ENCODE assay signal across 10 cellular contexts in genomic region chr2:150484461-150484931, GRCh38. TPM values are rescaled to one million over a fixed set of nuclear protein-coding genes. Genes with fewer than 3 reads are reported as not detected.
DNase-seq lines count a peak whose midpoint lies in the region; ATAC-seq, FAIRE-seq and TF ChIP-seq lines count a peak whose summit lies in the region.
"Had no signal": no experiment of that assay in that cellular context is flagged by ENCODE, and none has a peak within 500 bp of the region (broad histone marks: within the 10 kb centered on the region; RNA-seq: fewer than 3 reads in every experiment).

No MANE protein-coding gene starts in this region.

- H3K4me3 ChIP-seq in HFF-Myc (replicated peaks; ENCODE audit: low read depth, low read length) (peak overlapping the region; percentile 97), astrocyte of the spinal cord (ENCODE audit: low read depth, low read length) (peak overlapping the region; percentile 92), keratinocyte (ENCODE audit: control insufficient read depth in 2 of 3, extremely low read depth in 1 of 3, insufficient read depth in 2 of 3, low read depth in 1 of 3, low read length in 3 of 3) (peak overlapping the region; percentile 71 to 99 (median 93)), smooth muscle cell (peak overlapping the region; percentile 97)

- H3K9me3 ChIP-seq in keratinocyte (ENCODE audit: control insufficient read depth, low read depth, low read length) = no peaks in the 10 kb centered on the region
- H3K9me3 ChIP-seq in smooth muscle cell (replicated peaks; ENCODE audit: low read depth) = no peaks in the 10 kb centered on the region

- WGBS in smooth muscle cell (ENCODE audit: low lambda C conversion rate) = 41% methylated on average over 6 of the region's 6 CpGs

- in situ Hi-C loops in astrocyte of the spinal cord (cut with HindIII; ENCODE audit: low sequenced_read_pairs) = no loop called here

- dilution Hi-C loops in keratinocyte (cut with MboI; ENCODE audit: extremely low pct_ligation_motif_present, low sequenced_read_pairs) = no loop called here

- ATAC-seq in GM21526 (IDR thresholded peaks at IDR 0.05; ENCODE audit: low FRiP score, unreplicated experiment) = no peak

- H3K4me2 ChIP-seq in keratinocyte (ENCODE audit: control insufficient read depth, extremely low read depth, insufficient read depth, low read depth, low read length) (peak overlapping the region; percentile 88), smooth muscle cell (peak overlapping the region; percentile 89)

- H3K27me3 ChIP-seq in keratinocyte (ENCODE audit: control insufficient read depth, extremely low read depth, insufficient read depth, low read length) (no peaks in the 10 kb centered on the region), smooth muscle cell (ENCODE audit: low read depth) (no peaks in the 10 kb centered on the region)

- peaks cover 5 to 23% of the 10 kb centered on the region in 2 experiments for H3K36me3 ChIP-seq in keratinocyte (ENCODE audit: control insufficient read depth in 2 of 2, extremely low read depth in 1 of 2, insufficient read depth in 2 of 2, low read length in 2 of 2)
- H3K36me3 ChIP-seq in smooth muscle cell (ENCODE audit: low read depth) = no peaks in the 10 kb centered on the region

- H2AFZ ChIP-seq in keratinocyte (ENCODE audit: control insufficient read depth, low read length) (no peak overlapping the region), smooth muscle cell (ENCODE audit: low read depth) (no peak overlapping the region)

- H3K9ac ChIP-seq in keratinocyte (ENCODE audit: control insufficient read depth, extremely low read depth, insufficient read depth, low read length) (peak overlapping the region; percentile 100), smooth muscle cell (ENCODE audit: low read depth) (peak overlapping the region; percentile 97)

- DNase-seq in HFF-Myc (ENCODE audit: extremely low read depth, low read depth) (no peak), astrocyte of the spinal cord (ENCODE audit: low read depth, low spot score) (peak; percentile 51), keratinocyte (ENCODE audit: low read depth, low spot score) (no peak), smooth muscle cell (lab: John Stamatoyannopoulos, UW; ENCODE audit: unreplicated experiment) (no peak), SHP77 treated with DMSO at 0.1 percent for 48 hours (lab: John Stamatoyannopoulos, UW) (no peak), D721Med (ENCODE audit: insufficient read length, low spot score) (no peak)
- no peak for DNase-seq in activated CD4-positive, alpha-beta T cell treated with anti-CD3 and anti-CD28 coated beads, Interleukin-2, amount 50 U/mL, for 48 hours
- DNase-seq: OCI-M1; stimulated activated naive B cell treated with anti-CD40 and anti-IgM and Interleukin-4, amounts not matched to agents 10 μg/mL and 1 μg/mL and 100 μg/mL, for 72 hours had no signal

- peaks cover 10% of the 10 kb centered on the region for H3F3A ChIP-seq in smooth muscle cell (ENCODE audit: low read depth)

- H3K79me2 ChIP-seq in keratinocyte (ENCODE audit: control insufficient read depth, insufficient read depth, low read length) = peaks cover 68% of the 10 kb centered on the region
- H3K79me2 ChIP-seq in smooth muscle cell (ENCODE audit: low read depth) = peaks cover 79% of the 10 kb centered on the region

- H3K27ac ChIP-seq in keratinocyte (ENCODE audit: control insufficient read depth, insufficient read depth, low read length) = peak overlapping the region; percentile 99
- H3K27ac ChIP-seq in smooth muscle cell (ENCODE audit: low read depth) = peak overlapping the region; percentile 94

- no peaks in the 10 kb centered on the region for H3K9me1 ChIP-seq in keratinocyte (ENCODE audit: control insufficient read depth, extremely low read depth, insufficient read depth, low read length)

- FAIRE-seq in keratinocyte (lab: Jason Lieb, UNC) (no peak), D721Med (lab: Jason Lieb, UNC) (no peak)

- H3K4me1 ChIP-seq in keratinocyte (ENCODE audit: control insufficient read depth, extremely low read depth, insufficient read depth, low read length) (peaks cover 46% of the 10 kb centered on the region), smooth muscle cell (ENCODE audit: low read depth) (peaks cover 24% of the 10 kb centered on the region)

- TF ChIP-seq CTCF in HFF-Myc (IDR thresholded peaks at IDR 0.05; ENCODE audit: low read depth, low read length, missing control alignments) (no peak), astrocyte of the spinal cord (IDR thresholded peaks at IDR 0.05; ENCODE audit: low read depth, low read length) (no peak), keratinocyte (optimal IDR thresholded peaks at IDR 0.05 in 1 of 3, IDR thresholded peaks at IDR 0.05 in 1 of 3, conservative IDR thresholded peaks at IDR 0.05 in 1 of 3; ENCODE audit: extremely low read depth in 1 of 3, insufficient read depth in 2 of 3, low read length in 3 of 3) (no peak), smooth muscle cell (IDR thresholded peaks at IDR 0.05; ENCODE audit: borderline replicate concordance, insufficient read depth, poor library complexity, severe bottlenecking) (no peak), D721Med (IDR thresholded peaks at IDR 0.05; ENCODE audit: insufficient read depth, missing control alignments) (no peak)

- H4K20me1 ChIP-seq in keratinocyte (ENCODE audit: control insufficient read depth, extremely low read depth, insufficient read depth, low read length) (peaks cover 20% of the 10 kb centered on the region), smooth muscle cell (ENCODE audit: low read depth) (peaks cover 78% of the 10 kb centered on the region)

RNA-seq across cellular contexts. Expression of gene RND3, which starts 3.0 kb away (rescaled TPM):
- polyA plus RNA-seq in keratinocyte (73.4 to 298 TPM (median 202 TPM) in 3 replicates), smooth muscle cell (125 and 163 TPM in 2 replicates)
- polyA plus RNA-seq in keratinocyte (2011; ENCODE audit: low read depth) = 1,211 TPM
- polyA plus RNA-seq in keratinocyte (2011; cell fraction: cytosol; rRNA removed) = 95.0 and 179 TPM in 2 replicates
- polyA plus RNA-seq in keratinocyte (2011; cell fraction: nucleus; rRNA removed) = 415 and 426 TPM in 2 replicates
- polyA plus RNA-seq in keratinocyte (2012; ENCODE audit: low replicate concordance) = 72.3 and 220 TPM in 2 replicates
- polyA minus RNA-seq in keratinocyte = 78.5 to 330 TPM (median 235 TPM) in 3 replicates
- 71.2 TPM for polyA minus RNA-seq in keratinocyte (2011; cell fraction: cytosol; rRNA and poly(A)+ RNA removed)
- 124 and 484 TPM in 2 replicates for polyA minus RNA-seq in keratinocyte (2011; cell fraction: nucleus; rRNA and poly(A)+ RNA removed)
- total RNA-seq in smooth muscle cell = 256 and 320 TPM in 2 replicates
